1 cellular context compared by ENCODE assay signal in genomic region chr4:184896868-184897715, GRCh38.
TF ChIP-seq lines count a peak whose summit lies in the region.

No MANE protein-coding gene starts in this region.

TF ChIP-seq in GM12878, 131 proteins besides CTCF, POLR2A, EP300 and RAD21 (continued from another document):
- TF ChIP-seq BCLAF1 (IDR thresholded peaks at IDR 0.05) (no peak), YBX1 (IDR thresholded peaks at IDR 0.05) (no peak), NFIC (IDR thresholded peaks at IDR 0.05; ENCODE audit: low read depth, low read length) (peak; percentile 28; the same call in 1 of the 2 replicates), BACH1 (IDR thresholded peaks at IDR 0.05; ENCODE audit: borderline replicate concordance) (no peak), POU2F2 (IDR thresholded peaks at IDR 0.05; ENCODE audit: borderline replicate concordance, low read depth, low read length) (no peak), MEF2A (IDR thresholded peaks at IDR 0.05; ENCODE audit: insufficient read depth, low read depth, low read length) (no peak), ATF2 (IDR thresholded peaks at IDR 0.05; ENCODE audit: low read length) (peak; percentile 69), RUNX3 (IDR thresholded peaks at IDR 0.05; ENCODE audit: low read length) (peak; percentile 47), ZNF622 (IDR thresholded peaks at IDR 0.05) (no peak), E4F1 (IDR thresholded peaks at IDR 0.05; ENCODE audit: borderline replicate concordance, partially characterized antibody) (no peak), CEBPB (IDR thresholded peaks at IDR 0.05; ENCODE audit: borderline replicate concordance in 1 of 2, low read depth in 2 of 2, low read length in 2 of 2) (no peak), LARP7 (IDR thresholded peaks at IDR 0.05) (no peak), KLF5 (IDR thresholded peaks at IDR 0.05; ENCODE audit: partially characterized antibody) (no peak), SMC3 (IDR thresholded peaks at IDR 0.05; ENCODE audit: borderline replicate concordance, low read length) (0 out of 2 replicates have a peak, but pooled peaks have one; percentile 4), ATF7 (IDR thresholded peaks at IDR 0.05; ENCODE audit: low read depth) (peak; percentile 79), NKRF (conservative IDR thresholded peaks at IDR 0.05) (no peak), KAT2A (conservative IDR thresholded peaks at IDR 0.05; ENCODE audit: control insufficient read depth, low read depth, low read length) (no peak), IKZF1 (conservative IDR thresholded peaks at IDR 0.05) (peak; percentile 52), YY1 (IDR thresholded peaks at IDR 0.05; ENCODE audit: low read depth, low read length) (0 out of 2 replicates have a peak, but pooled peaks have one; percentile 32), PAX5 (IDR thresholded peaks at IDR 0.05; ENCODE audit: borderline replicate concordance, low read depth, low read length) (no peak), ASH2L (IDR thresholded peaks at IDR 0.05; ENCODE audit: borderline replicate concordance, low read depth) (0 out of 2 replicates have a peak, but pooled peaks have one; percentile 15), CREM (IDR thresholded peaks at IDR 0.05; ENCODE audit: low read depth) (peak; percentile 37; the same call in 1 of the 2 replicates), RELA (IDR thresholded peaks at IDR 0.05; ENCODE audit: borderline replicate concordance, partially characterized antibody) (peak; percentile 93), TARDBP (IDR thresholded peaks at IDR 0.05; ENCODE audit: borderline replicate concordance) (no peak; the same call in 1 of the 2 replicates), MEF2B (IDR thresholded peaks at IDR 0.05; ENCODE audit: partially characterized antibody, poor library complexity, severe bottlenecking) (peak; percentile 48), FOXK2 (IDR thresholded peaks at IDR 0.05) (no peak), IKZF2 (IDR thresholded peaks at IDR 0.05) (peak; percentile 53 to 56), POLR2AphosphoS5 (IDR thresholded peaks at IDR 0.05; ENCODE audit: low read length) (no peak), TCF12 (IDR thresholded peaks at IDR 0.05; ENCODE audit: low read depth, low read length) (no peak), JUNB (IDR thresholded peaks at IDR 0.05) (peak; percentile 56), BCL11A (IDR thresholded peaks at IDR 0.05; ENCODE audit: low read depth, low read length) (peak; percentile 45; the same call in 1 of the 2 replicates)
- TF ChIP-seq, protein P1, sequence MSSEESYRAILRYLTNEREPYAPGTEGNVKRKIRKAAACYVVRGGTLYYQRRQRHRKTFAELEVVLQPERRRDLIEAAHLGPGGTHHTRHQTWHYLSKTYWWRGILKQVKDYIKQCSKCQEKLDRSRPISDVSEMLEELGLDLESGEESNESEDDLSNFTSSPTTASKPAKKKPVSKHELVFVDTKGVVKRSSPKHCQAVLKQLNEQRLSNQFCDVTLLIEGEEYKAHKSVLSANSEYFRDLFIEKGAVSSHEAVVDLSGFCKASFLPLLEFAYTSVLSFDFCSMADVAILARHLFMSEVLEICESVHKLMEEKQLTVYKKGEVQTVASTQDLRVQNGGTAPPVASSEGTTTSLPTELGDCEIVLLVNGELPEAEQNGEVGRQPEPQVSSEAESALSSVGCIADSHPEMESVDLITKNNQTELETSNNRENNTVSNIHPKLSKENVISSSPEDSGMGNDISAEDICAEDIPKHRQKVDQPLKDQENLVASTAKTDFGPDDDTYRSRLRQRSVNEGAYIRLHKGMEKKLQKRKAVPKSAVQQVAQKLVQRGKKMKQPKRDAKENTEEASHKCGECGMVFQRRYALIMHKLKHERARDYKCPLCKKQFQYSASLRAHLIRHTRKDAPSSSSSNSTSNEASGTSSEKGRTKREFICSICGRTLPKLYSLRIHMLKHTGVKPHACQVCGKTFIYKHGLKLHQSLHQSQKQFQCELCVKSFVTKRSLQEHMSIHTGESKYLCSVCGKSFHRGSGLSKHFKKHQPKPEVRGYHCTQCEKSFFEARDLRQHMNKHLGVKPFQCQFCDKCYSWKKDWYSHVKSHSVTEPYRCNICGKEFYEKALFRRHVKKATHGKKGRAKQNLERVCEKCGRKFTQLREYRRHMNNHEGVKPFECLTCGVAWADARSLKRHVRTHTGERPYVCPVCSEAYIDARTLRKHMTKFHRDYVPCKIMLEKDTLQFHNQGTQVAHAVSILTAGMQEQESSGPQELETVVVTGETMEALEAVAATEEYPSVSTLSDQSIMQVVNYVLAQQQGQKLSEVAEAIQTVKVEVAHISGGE (CRISPR knock-in tag; IDR thresholded peaks at IDR 0.05) = no peak
- TF ChIP-seq, protein P2, sequence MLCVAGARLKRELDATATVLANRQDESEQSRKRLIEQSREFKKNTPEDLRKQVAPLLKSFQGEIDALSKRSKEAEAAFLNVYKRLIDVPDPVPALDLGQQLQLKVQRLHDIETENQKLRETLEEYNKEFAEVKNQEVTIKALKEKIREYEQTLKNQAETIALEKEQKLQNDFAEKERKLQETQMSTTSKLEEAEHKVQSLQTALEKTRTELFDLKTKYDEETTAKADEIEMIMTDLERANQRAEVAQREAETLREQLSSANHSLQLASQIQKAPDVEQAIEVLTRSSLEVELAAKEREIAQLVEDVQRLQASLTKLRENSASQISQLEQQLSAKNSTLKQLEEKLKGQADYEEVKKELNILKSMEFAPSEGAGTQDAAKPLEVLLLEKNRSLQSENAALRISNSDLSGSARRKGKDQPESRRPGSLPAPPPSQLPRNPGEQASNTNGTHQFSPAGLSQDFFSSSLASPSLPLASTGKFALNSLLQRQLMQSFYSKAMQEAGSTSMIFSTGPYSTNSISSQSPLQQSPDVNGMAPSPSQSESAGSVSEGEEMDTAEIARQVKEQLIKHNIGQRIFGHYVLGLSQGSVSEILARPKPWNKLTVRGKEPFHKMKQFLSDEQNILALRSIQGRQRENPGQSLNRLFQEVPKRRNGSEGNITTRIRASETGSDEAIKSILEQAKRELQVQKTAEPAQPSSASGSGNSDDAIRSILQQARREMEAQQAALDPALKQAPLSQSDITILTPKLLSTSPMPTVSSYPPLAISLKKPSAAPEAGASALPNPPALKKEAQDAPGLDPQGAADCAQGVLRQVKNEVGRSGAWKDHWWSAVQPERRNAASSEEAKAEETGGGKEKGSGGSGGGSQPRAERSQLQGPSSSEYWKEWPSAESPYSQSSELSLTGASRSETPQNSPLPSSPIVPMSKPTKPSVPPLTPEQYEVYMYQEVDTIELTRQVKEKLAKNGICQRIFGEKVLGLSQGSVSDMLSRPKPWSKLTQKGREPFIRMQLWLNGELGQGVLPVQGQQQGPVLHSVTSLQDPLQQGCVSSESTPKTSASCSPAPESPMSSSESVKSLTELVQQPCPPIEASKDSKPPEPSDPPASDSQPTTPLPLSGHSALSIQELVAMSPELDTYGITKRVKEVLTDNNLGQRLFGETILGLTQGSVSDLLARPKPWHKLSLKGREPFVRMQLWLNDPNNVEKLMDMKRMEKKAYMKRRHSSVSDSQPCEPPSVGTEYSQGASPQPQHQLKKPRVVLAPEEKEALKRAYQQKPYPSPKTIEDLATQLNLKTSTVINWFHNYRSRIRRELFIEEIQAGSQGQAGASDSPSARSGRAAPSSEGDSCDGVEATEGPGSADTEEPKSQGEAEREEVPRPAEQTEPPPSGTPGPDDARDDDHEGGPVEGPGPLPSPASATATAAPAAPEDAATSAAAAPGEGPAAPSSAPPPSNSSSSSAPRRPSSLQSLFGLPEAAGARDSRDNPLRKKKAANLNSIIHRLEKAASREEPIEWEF (IDR thresholded peaks at IDR 0.05; ENCODE audit: insufficient replicate concordance, low read depth, low read length) = no peak
- TF ChIP-seq, protein P3, sequence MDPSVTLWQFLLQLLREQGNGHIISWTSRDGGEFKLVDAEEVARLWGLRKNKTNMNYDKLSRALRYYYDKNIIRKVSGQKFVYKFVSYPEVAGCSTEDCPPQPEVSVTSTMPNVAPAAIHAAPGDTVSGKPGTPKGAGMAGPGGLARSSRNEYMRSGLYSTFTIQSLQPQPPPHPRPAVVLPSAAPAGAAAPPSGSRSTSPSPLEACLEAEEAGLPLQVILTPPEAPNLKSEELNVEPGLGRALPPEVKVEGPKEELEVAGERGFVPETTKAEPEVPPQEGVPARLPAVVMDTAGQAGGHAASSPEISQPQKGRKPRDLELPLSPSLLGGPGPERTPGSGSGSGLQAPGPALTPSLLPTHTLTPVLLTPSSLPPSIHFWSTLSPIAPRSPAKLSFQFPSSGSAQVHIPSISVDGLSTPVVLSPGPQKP (IDR thresholded peaks at IDR 0.05; ENCODE audit: low read depth, low read length) = no peak
- TF ChIP-seq, protein P4, sequence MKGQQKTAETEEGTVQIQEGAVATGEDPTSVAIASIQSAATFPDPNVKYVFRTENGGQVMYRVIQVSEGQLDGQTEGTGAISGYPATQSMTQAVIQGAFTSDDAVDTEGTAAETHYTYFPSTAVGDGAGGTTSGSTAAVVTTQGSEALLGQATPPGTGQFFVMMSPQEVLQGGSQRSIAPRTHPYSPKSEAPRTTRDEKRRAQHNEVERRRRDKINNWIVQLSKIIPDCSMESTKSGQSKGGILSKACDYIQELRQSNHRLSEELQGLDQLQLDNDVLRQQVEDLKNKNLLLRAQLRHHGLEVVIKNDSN (IDR thresholded peaks at IDR 0.05; ENCODE audit: borderline replicate concordance, extremely low read length, insufficient read depth, low read depth, low read length) = no peak
TF ChIP-seq in GM12878: peak in this region for 16.
